18 cellular contexts compared by ENCODE assay signal in the genomic region with DNA sequence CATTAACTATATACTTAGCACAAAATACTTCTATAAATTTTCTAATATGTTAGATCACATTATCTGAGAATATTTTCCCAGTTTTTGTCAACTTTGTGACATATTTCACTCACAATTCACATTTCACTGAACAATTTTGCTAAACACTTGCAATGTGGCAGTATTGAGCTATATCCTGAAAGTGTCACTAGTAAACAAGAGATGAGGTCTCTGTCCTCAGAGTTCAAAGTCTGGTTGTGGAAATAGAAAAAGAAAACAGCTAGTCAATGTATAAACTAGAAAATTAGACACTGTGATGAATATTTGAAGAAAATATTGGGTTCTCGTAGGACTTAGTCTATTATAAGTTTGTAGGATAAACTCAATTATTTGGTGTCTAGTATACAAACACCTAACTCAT.
A peak's percentile ranks its signal among the peaks of the same experiment; 100 is the strongest.
DNase-seq lines count a peak whose midpoint lies in the region; ATAC-seq and TF ChIP-seq lines count a peak whose summit lies in the region.
"Had no signal": no experiment of that assay in that cellular context is flagged by ENCODE, and none has a peak within 500 bp of the region (broad histone marks: within the 10 kb centered on the region; RNA-seq: fewer than 3 reads in every experiment).

No MANE protein-coding gene starts in this region.

- peaks cover 2% of the 10 kb centered on the region for H3K27me3 Mint-ChIP-seq in chondrocyte (ENCODE audit: low read depth)
- H3K27me3 Mint-ChIP-seq in type B pancreatic cell, result no peaks in the 10 kb centered on the region
- H3K27me3 Mint-ChIP-seq in T-cell, result peaks cover 0 to 3% of the 10 kb centered on the region in 2 donors

- no peaks in the 10 kb centered on the region for H3K27me3 ChIP-seq in PC-9 (ENCODE audit: insufficient read depth, low read depth)
- H3K27me3 ChIP-seq: BLaER1 treated with 17β-estradiol and CSF1 and Interleukin-3, amounts not matched to agents 10 nM and 100 nM had no signal

- intact Hi-C loops in PC-9 (cut with micrococcal nuclease; ENCODE audit: unreplicated experiment), result no loop called here

- H3K4me3 Mint-ChIP-seq in chondrocyte (ENCODE audit: unreplicated experiment), result no peak overlapping the region
- no peak overlapping the region for H3K4me3 Mint-ChIP-seq in type B pancreatic cell
- no peak overlapping the region for H3K4me3 Mint-ChIP-seq in T-cell
- H3K4me3 Mint-ChIP-seq: T-helper 17 cell had no signal

- H3K36me3 ChIP-seq in PC-9 (ENCODE audit: low read depth), result no peaks in the 10 kb centered on the region
- H3K36me3 ChIP-seq: BLaER1 treated with 17β-estradiol and CSF1 and Interleukin-3, amounts not matched to agents 10 nM and 100 nM had no signal

- H3K27ac Mint-ChIP-seq in chondrocyte (ENCODE audit: unreplicated experiment) (no peak overlapping the region), type B pancreatic cell (no peak overlapping the region), T-cell (no peak overlapping the region)
- H3K27ac Mint-ChIP-seq: T-helper 17 cell had no signal

- H3K79me2 ChIP-seq in PC-9 (ENCODE audit: low read depth), result no peaks in the 10 kb centered on the region

- H3K9me3 Mint-ChIP-seq in chondrocyte (ENCODE audit: low read depth) (peaks cover 3% of the 10 kb centered on the region), type B pancreatic cell (no peaks in the 10 kb centered on the region), T-cell (no peaks in the 10 kb centered on the region)

- CTCF ChIA-PET in T-cell (lab: Charles Lee) (no interaction called here), PC-9 (lab: Charles Lee) (no interaction called here)

- H3K9me2 ChIP-seq in PC-9 (ENCODE audit: insufficient read depth), result no peaks in the 10 kb centered on the region

- POLR2A ChIA-PET in T-cell (lab: Charles Lee), result no interaction called here
- POLR2A ChIA-PET in PC-9 (lab: Charles Lee; ENCODE audit: unreplicated experiment), result no interaction called here

- no peaks in the 10 kb centered on the region for H3K4me1 Mint-ChIP-seq in chondrocyte (ENCODE audit: low read depth)
- H3K4me1 Mint-ChIP-seq in type B pancreatic cell (ENCODE audit: unreplicated experiment), result no peaks in the 10 kb centered on the region
- H3K4me1 Mint-ChIP-seq in T-cell, result no peaks in the 10 kb centered on the region
- H3K4me1 Mint-ChIP-seq: T-helper 17 cell had no signal

- DNase-seq in DMS53 treated with DMSO at 0.1 percent for 48 hours (lab: John Stamatoyannopoulos, UW; ENCODE audit: unreplicated experiment), result peak; percentile 45
- DNase-seq in OCI-M1 (lab: John Stamatoyannopoulos, UW), result peak; percentile 52
- DNase-seq in left lobe of liver (ENCODE audit: low spot score), result no peak
- no peak for DNase-seq in chondrocyte (ENCODE audit: low spot score)
- no peak for DNase-seq in type B pancreatic cell (ENCODE audit: extremely low spot score, unreplicated experiment)
- no peak for DNase-seq in T-cell
- no peak for DNase-seq in PC-9
- DNase-seq: DMS 273 treated with DMSO at 0.1 percent for 48 hours, GDM1, KG1, NCI-H187, NCI-H2107, NCI-H345, NCI-H524 treated with DMSO at 0.1 percent for 48 hours, SHP77, T-helper 17 cell had no signal

- H3K4me2 ChIP-seq in PC-9, result no peak overlapping the region
- H3K4me2 ChIP-seq: BLaER1 treated with 17β-estradiol and CSF1 and Interleukin-3, amounts not matched to agents 10 nM and 100 nM had no signal

- H4K20me1 ChIP-seq in PC-9 (ENCODE audit: insufficient read depth), result no peaks in the 10 kb centered on the region
- H4K20me1 ChIP-seq: BLaER1 treated with 17β-estradiol and CSF1 and Interleukin-3, amounts not matched to agents 10 nM and 100 nM had no signal

- peak; percentile 17 for TF ChIP-seq CTCF in C4-2B (conservative IDR thresholded peaks at IDR 0.05)
- no peak for TF ChIP-seq CTCF in chondrocyte (IDR thresholded peaks at IDR 0.05)
- TF ChIP-seq CTCF in type B pancreatic cell (conservative IDR thresholded peaks at IDR 0.05), result no peak
- no peak for TF ChIP-seq CTCF in PC-9 (conservative IDR thresholded peaks at IDR 0.05)

- no peaks in the 10 kb centered on the region for H3K9me3 ChIP-seq in PC-9 (ENCODE audit: insufficient read depth, low read depth)
- H3K9me3 ChIP-seq: BLaER1 treated with 17β-estradiol and CSF1 and Interleukin-3, amounts not matched to agents 10 nM and 100 nM had no signal

- H3K4me1 ChIP-seq in PC-9 (replicated peaks; ENCODE audit: insufficient read depth), result no peaks in the 10 kb centered on the region
- H3K4me1 ChIP-seq: BLaER1 treated with 17β-estradiol and CSF1 and Interleukin-3, amounts not matched to agents 10 nM and 100 nM had no signal

- no peak overlapping the region for H3K4me3 ChIP-seq in PC-9
- H3K4me3 ChIP-seq: BLaER1 treated with 17β-estradiol and CSF1 and Interleukin-3, amounts not matched to agents 10 nM and 100 nM had no signal

- H3K27ac ChIP-seq in C4-2B (no peak overlapping the region), PC-9 (no peak overlapping the region)
- H3K27ac ChIP-seq: BLaER1 treated with 17β-estradiol and CSF1 and Interleukin-3, amounts not matched to agents 10 nM and 100 nM had no signal

- H3F3A ChIP-seq in PC-9 (ENCODE audit: insufficient read depth, low read depth), result no peaks in the 10 kb centered on the region

- peak; percentile 98 for ATAC-seq in left lobe of liver
- ATAC-seq in T-cell (replicated peaks in 1 of 4), result no peak
- ATAC-seq: T-helper 17 cell had no signal

- H2AFZ ChIP-seq in PC-9, result no peak overlapping the region

- BruUV-seq in PC-9 (replicated peaks; lab: Mats Ljungman, UMichigan), result no TSS peak

- H3K36me3 Mint-ChIP-seq in chondrocyte (ENCODE audit: low read depth), result no peaks in the 10 kb centered on the region
- no peaks in the 10 kb centered on the region for H3K36me3 Mint-ChIP-seq in type B pancreatic cell
- H3K36me3 Mint-ChIP-seq in T-cell, result no peaks in the 10 kb centered on the region

Comparison
In these comparisons a context has a peak if more than half of its experiments do, and no peak if none do; other contexts are left out.
1. DNase-seq: peak in DMS53 treated with DMSO at 0.1 percent for 48 hours (single experiment) and OCI-M1 (single experiment); none in left lobe of liver (single experiment), chondrocyte (single experiment), type B pancreatic cell (single experiment), T-cell (0 of 34) and PC-9 (0 of 2).